In the genomic region with DNA sequence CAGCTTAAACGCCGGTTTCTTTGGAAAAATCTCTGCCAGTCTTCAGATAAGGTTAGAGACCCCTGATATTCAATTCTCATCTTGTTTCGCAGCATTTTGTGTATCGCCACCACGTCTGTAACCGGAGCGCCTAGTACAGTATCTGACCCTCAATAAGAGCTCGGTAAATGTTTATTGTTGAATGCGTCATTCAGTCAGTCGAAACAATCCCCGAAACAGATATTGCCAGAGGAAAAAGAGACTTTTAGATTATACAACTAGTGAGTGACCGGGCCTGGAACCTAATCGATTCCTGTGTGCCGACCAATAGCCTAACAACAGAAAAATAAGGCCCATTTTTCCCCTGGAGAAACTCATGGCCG, we compare ENCODE assay signal across 8 cellular contexts. TPM values are rescaled to one million over a fixed set of nuclear protein-coding genes. Genes with fewer than 3 reads are reported as not detected.
A peak's percentile ranks its signal among the peaks of the same experiment; 100 is the strongest.
DNase-seq lines count a peak whose midpoint lies in the region; ATAC-seq and TF ChIP-seq lines count a peak whose summit lies in the region.

No MANE protein-coding gene starts in this region.

- ATAC-seq in naive thymus-derived CD4-positive, alpha-beta T cell = no peak
- ATAC-seq in GM21825 (IDR thresholded peaks at IDR 0.05; ENCODE audit: unreplicated experiment) (no peak), HG02870 (IDR thresholded peaks at IDR 0.05; ENCODE audit: unreplicated experiment) (no peak)

- H3K4me3 Mint-ChIP-seq in naive thymus-derived CD4-positive, alpha-beta T cell = peak overlapping the region; percentile 74 to 91 (median 88)

- POLR2A ChIA-PET in naive thymus-derived CD4-positive, alpha-beta T cell (lab: Charles Lee) = interaction anchor here (0.6 to 2.1 kb wide), 15 partner anchors 8 to 375 kb away, joined by 3 to 10 read pairs (median 4); a partner anchor contains a TSS

- H3K4me1 Mint-ChIP-seq in naive thymus-derived CD4-positive, alpha-beta T cell = peaks cover 21 to 56% (median 46%) of the 10 kb centered on the region in 7 donors

- CTCF ChIA-PET in naive thymus-derived CD4-positive, alpha-beta T cell (lab: Charles Lee) = interaction anchor here (0.9 to 1.4 kb wide), 2 partner anchors 86 to 186 kb away, joined by 3 to 4 read pairs; a partner anchor contains a TSS

- H3K36me3 ChIP-seq in KOPT-K1 (ENCODE audit: insufficient read depth, low read length) = peaks cover 25% of the 10 kb centered on the region
- H3K36me3 ChIP-seq in naive thymus-derived CD4-positive, alpha-beta T cell (ENCODE audit: control insufficient read depth in 2 of 3, insufficient read depth in 3 of 3, low read length in 3 of 3) = peaks cover 0 to 6% (median 0%) of the 10 kb centered on the region in 3 experiments

- H3K9me3 ChIP-seq in KOPT-K1 (ENCODE audit: insufficient read depth, low read length, poor library complexity, severe bottlenecking) = no peaks in the 10 kb centered on the region
- H3K9me3 ChIP-seq in naive thymus-derived CD4-positive, alpha-beta T cell (ENCODE audit: control insufficient read depth in 2 of 3, low read length in 3 of 3) = no peaks in the 10 kb centered on the region

- H3K9me3 Mint-ChIP-seq in naive thymus-derived CD4-positive, alpha-beta T cell = no peaks in the 10 kb centered on the region

- no peak for DNase-seq in AG10803 (ENCODE audit: low read depth)
- no peak for DNase-seq in coronary artery (ENCODE audit: low spot score)
- DNase-seq in naive thymus-derived CD4-positive, alpha-beta T cell = no peak
- DNase-seq in posterior vena cava (ENCODE audit: low spot score) = no peak
- DNase-seq in NCI-H2171 treated with DMSO at 0.1 percent for 48 hours (lab: John Stamatoyannopoulos, UW) = no peak

- TF ChIP-seq CTCF in AG10803 (conservative IDR thresholded peaks at IDR 0.05; ENCODE audit: low read length) (no peak), coronary artery (IDR thresholded peaks at IDR 0.05) (no peak)

- H3K27me3 Mint-ChIP-seq in naive thymus-derived CD4-positive, alpha-beta T cell = no peaks in the 10 kb centered on the region

- H3K27ac Mint-ChIP-seq in naive thymus-derived CD4-positive, alpha-beta T cell = peak overlapping the region; percentile 60 to 95 (median 82)

- H3K4me1 ChIP-seq in naive thymus-derived CD4-positive, alpha-beta T cell (ENCODE audit: control insufficient read depth in 2 of 2, insufficient read depth in 2 of 2, low read length in 2 of 2) = peaks cover 16 to 26% of the 10 kb centered on the region in 2 donors

- H3K36me3 Mint-ChIP-seq in naive thymus-derived CD4-positive, alpha-beta T cell = peaks cover 0 to 2% (median 0%) of the 10 kb centered on the region in 5 donors

- H3K27me3 ChIP-seq in naive thymus-derived CD4-positive, alpha-beta T cell (ENCODE audit: control insufficient read depth in 2 of 2, insufficient read depth in 2 of 2, low read length in 2 of 2) = no peaks in the 10 kb centered on the region

- intact Hi-C loops in naive thymus-derived CD4-positive, alpha-beta T cell (cut with micrococcal nuclease) = loop anchor here in 1 of 2 donors (10.0 kb wide), 1 partner anchor 139 kb away; a partner anchor contains a TSS
- intact Hi-C loops in posterior vena cava (cut with DNase I) = no loop called here

- H3K4me3 ChIP-seq in AG10803 (ENCODE audit: low read length) (peak overlapping the region; percentile 91), coronary artery (peak overlapping the region; percentile 92)
- H3K4me3 ChIP-seq in naive thymus-derived CD4-positive, alpha-beta T cell (ENCODE audit: low read length) = peak overlapping the region; percentile 92

- H3K27ac ChIP-seq in KOPT-K1 (ENCODE audit: low read depth, low read length, poor library complexity, severe bottlenecking) (peak overlapping the region; percentile 76), coronary artery (peak overlapping the region; percentile 82 to 87)
- peak overlapping the region; percentile 90 for H3K27ac ChIP-seq in naive thymus-derived CD4-positive, alpha-beta T cell (ENCODE audit: low read depth, low read length)

RNA-seq across cellular contexts. Expression of a gene that starts 0.6 kb away (rescaled TPM):
- total RNA-seq in naive thymus-derived CD4-positive, alpha-beta T cell = 10 to 100 TPM; 41.4 to 80.4 (median 70.0) TPM
- polyA plus RNA-seq in naive thymus-derived CD4-positive, alpha-beta T cell = 10 to 100 TPM; 11.6 to 13.2 TPM
- total RNA-seq in posterior vena cava = 10 to 100 TPM; 33.3 to 37.8 TPM

RNA-seq across cellular contexts. Expression of a gene that starts 7.1 kb away (rescaled TPM):
- 100 to 1,000 TPM; 270 to 601 (median 377) TPM for total RNA-seq in naive thymus-derived CD4-positive, alpha-beta T cell
- polyA plus RNA-seq in naive thymus-derived CD4-positive, alpha-beta T cell = 10 to 100 TPM; 34.8 to 35.0 TPM
- total RNA-seq in posterior vena cava = 10 to 100 TPM; 50.7 to 63.8 TPM

RNA-seq across cellular contexts. Expression of a gene that starts 27.9 kb away (rescaled TPM):
- total RNA-seq in naive thymus-derived CD4-positive, alpha-beta T cell = 10 to 100 TPM; 10.4 to 32.0 (median 25.5) TPM
- 10 to 100 TPM; 43.2 to 73.9 TPM for polyA plus RNA-seq in naive thymus-derived CD4-positive, alpha-beta T cell
- 10 to 100 TPM in 1 of 2 donors, 1 to 10 TPM in 1; 10.0 to 10.8 TPM for total RNA-seq in posterior vena cava

RNA-seq across cellular contexts. Expression of a gene that starts 36.3 kb away (rescaled TPM):
- total RNA-seq in naive thymus-derived CD4-positive, alpha-beta T cell = 1 to 10 TPM in 2 of 5 experiments, under 1 TPM in 2, not detected in 1; 0.22 to 5.2 (median 1.4) TPM
- polyA plus RNA-seq in naive thymus-derived CD4-positive, alpha-beta T cell = not detected
- total RNA-seq in posterior vena cava = 1 to 10 TPM; 1.1 to 1.2 TPM

RNA-seq across cellular contexts. Expression of a gene that starts 36.4 kb away (rescaled TPM):
- 10 to 100 TPM in 2 of 5 experiments, 1 to 10 TPM in 3; 2.6 to 68.0 (median 3.4) TPM for total RNA-seq in naive thymus-derived CD4-positive, alpha-beta T cell
- polyA plus RNA-seq in naive thymus-derived CD4-positive, alpha-beta T cell = 1 to 10 TPM; 1.2 to 4.4 TPM
- total RNA-seq in posterior vena cava = 10 to 100 TPM; 14.8 to 20.4 TPM

Comparison
In these comparisons a context has a peak if more than half of its experiments do, and no peak if none do; other contexts are left out.
1. RNA of a gene that starts 7.1 kb away (total RNA-seq): 270 to 601 TPM in naive thymus-derived CD4-positive, alpha-beta T cell; 50.7 to 63.8 TPM in posterior vena cava; every median in the first group is over 4 times any median in the second.
2. Peak in every context shown above with its lines, with median percentiles within 50 percentile points of each other: H3K4me3 ChIP-seq and H3K27ac ChIP-seq.